1 cellular context compared by ENCODE assay signal in genomic region chr22:40305625-40306024, GRCh38.
TF ChIP-seq lines count a peak whose summit lies in the region.

No MANE protein-coding gene starts in this region.

TF ChIP-seq in GM23338, 12 proteins besides CTCF, POLR2A, EP300 and RAD21 (continued from another document):
- TF ChIP-seq ZNF462 (CRISPR knock-in tag; IDR thresholded peaks at IDR 0.05) (no peak), REST (IDR thresholded peaks at IDR 0.05; ENCODE audit: unreplicated experiment) (no peak), EZH2phosphoT487 (IDR thresholded peaks at IDR 0.05; ENCODE audit: unreplicated experiment) (no peak), JUNB (IDR thresholded peaks at IDR 0.05; ENCODE audit: unreplicated experiment) (no peak), ZNF114 (CRISPR knock-in tag; IDR thresholded peaks at IDR 0.05) (no peak)
